ENCODE assay signal across 1 cellular context in the genomic region with DNA sequence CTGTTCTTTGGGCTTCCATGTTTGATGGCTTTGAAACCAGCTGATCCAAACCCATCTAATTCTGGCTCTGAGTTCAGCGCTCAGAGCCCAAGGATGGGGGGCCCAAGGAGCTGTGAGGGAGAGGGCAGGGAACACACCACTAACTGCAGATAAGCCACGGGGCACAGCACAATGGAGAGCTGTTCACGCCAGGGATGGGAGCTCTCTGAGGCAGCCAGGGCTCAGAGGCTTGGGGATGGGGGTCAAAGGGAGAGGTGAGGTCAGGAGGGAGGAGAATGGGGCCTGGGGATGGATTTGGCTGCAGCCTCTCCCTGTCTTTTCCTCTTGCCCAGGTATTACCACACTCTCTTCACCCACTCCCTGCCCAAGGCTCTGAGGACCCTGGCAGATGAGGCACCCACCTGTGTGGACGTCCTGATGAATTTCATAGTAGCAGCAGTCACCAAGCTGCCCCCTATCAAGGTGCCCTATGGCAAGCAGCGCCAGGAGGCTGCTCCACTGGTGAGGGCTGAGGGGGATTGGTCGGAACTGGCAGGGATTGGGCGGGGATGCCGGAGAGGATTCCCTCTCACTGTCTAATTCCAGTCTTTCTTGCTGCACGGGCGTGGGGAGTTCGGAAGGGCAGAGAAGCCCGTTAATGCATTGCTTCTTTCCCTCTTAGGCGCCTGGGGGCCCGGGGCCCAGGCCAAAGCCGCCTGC.
TF ChIP-seq lines count a peak whose summit lies in the region.

No MANE protein-coding gene starts in this region.

TF ChIP-seq in H1, 55 proteins besides CTCF, POLR2A, EP300 and RAD21:
- TF ChIP-seq JUN (IDR thresholded peaks at IDR 0.05; ENCODE audit: low read depth, low read length) (no peak), SUZ12 (IDR thresholded peaks at IDR 0.05; ENCODE audit: low read length) (no peak; the same call in 1 of the 2 replicates), RBBP5 (IDR thresholded peaks at IDR 0.05; ENCODE audit: borderline replicate concordance, low read depth, low read length) (no peak), RXRA (IDR thresholded peaks at IDR 0.05; ENCODE audit: insufficient read depth, low read depth, low read length) (no peak), BACH1 (IDR thresholded peaks at IDR 0.05; ENCODE audit: low read length) (no peak), NANOG (IDR thresholded peaks at IDR 0.05; ENCODE audit: insufficient read depth, low read depth, low read length, poor library complexity, severe bottlenecking) (no peak), BRCA1 (IDR thresholded peaks at IDR 0.05; ENCODE audit: low read depth, low read length) (no peak), PHF8 (conservative IDR thresholded peaks at IDR 0.05; ENCODE audit: low read depth, low read length) (no peak), ZNF274 (IDR thresholded peaks at IDR 0.05; ENCODE audit: borderline replicate concordance, extremely low read depth, low read length) (no peak), SRF (IDR thresholded peaks at IDR 0.05; ENCODE audit: low read depth, low read length) (no peak), CEBPB (IDR thresholded peaks at IDR 0.05; ENCODE audit: low read depth, low read length) (no peak), YY1 (IDR thresholded peaks at IDR 0.05; ENCODE audit: low read depth, low read length) (no peak), HDAC6 (IDR thresholded peaks at IDR 0.05; ENCODE audit: low read depth, low read length) (no peak), CBX5 (IDR thresholded peaks at IDR 0.05; ENCODE audit: low read depth, low read length) (no peak), CBX8 (IDR thresholded peaks at IDR 0.05; ENCODE audit: borderline replicate concordance, low read depth, low read length) (no peak)
- TF ChIP-seq, protein P1, sequence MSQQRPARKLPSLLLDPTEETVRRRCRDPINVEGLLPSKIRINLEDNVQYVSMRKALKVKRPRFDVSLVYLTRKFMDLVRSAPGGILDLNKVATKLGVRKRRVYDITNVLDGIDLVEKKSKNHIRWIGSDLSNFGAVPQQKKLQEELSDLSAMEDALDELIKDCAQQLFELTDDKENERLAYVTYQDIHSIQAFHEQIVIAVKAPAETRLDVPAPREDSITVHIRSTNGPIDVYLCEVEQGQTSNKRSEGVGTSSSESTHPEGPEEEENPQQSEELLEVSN (IDR thresholded peaks at IDR 0.05): no peak
- TF ChIP-seq, protein P2, sequence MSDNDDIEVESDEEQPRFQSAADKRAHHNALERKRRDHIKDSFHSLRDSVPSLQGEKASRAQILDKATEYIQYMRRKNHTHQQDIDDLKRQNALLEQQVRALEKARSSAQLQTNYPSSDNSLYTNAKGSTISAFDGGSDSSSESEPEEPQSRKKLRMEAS (IDR thresholded peaks at IDR 0.05): no peak
